31 cellular contexts compared by ENCODE assay signal in the genomic region with DNA sequence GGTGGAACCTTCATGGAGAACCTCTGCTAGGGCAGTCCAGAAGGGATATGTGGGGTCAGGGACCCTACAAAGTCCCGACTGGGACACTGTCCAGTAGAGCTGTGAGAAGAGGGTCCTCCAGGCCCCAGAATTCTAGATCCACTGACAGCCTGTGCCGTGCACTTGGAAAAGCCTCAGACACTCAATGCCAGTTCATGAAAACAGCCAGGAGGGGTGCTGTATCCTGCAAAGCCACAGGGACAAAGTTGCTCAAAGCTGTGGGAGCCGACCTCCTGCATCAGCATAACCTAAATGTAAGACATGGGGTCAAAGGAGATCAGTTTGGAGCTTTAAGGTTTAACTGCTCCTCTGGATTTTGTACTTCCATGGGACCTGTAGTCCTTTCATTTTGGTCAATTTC.
"Had no signal": no experiment of that assay in that cellular context is flagged by ENCODE, and none has a peak within 500 bp of the region (broad histone marks: within the 10 kb centered on the region; RNA-seq: fewer than 3 reads in every experiment).

No MANE protein-coding gene starts in this region.

- DNase-seq: activated B cell treated with CpG ODN at 0.5 μM for 24 hours; activated CD4-positive, alpha-beta T cell treated with anti-CD3 and anti-CD28 coated beads for 48 hours; activated CD4-positive, alpha-beta T cell treated with anti-CD3 and anti-CD28 coated beads, Interleukin-2, amount 50 U/mL, for 1 hour; activated CD4-positive, alpha-beta T cell treated with anti-CD3 and anti-CD28 coated beads, Interleukin-2, amount 50 U/mL, for 48 hours; activated CD8-positive, alpha-beta memory T cell treated with anti-CD3 and anti-CD28 coated beads for 24 hours; activated CD8-positive, alpha-beta T cell treated with anti-CD3 and anti-CD28 coated beads for 36 hours; activated effector memory CD4-positive, alpha-beta T cell treated with Interleukin-2 at 50 U/mL for 16 hours; activated gamma-delta T cell treated with Interleukin-2 at 50 U/mL for 16 hours; activated naive CD4-positive, alpha-beta T cell treated with anti-CD3 and anti-CD28 coated beads, Interleukin-2, amount 50 U/mL, for 16 hours; activated naive CD4-positive, alpha-beta T cell treated with Interleukin-2 at 50 U/mL for 16 hours; activated T-cell treated with anti-CD3 and anti-CD28 coated beads, Interleukin-2, amount 50 U/mL, for 4 hours; amniotic stem cell; anterior cingulate cortex; brain microvascular endothelial cell; dermis blood vessel endothelial cell; effector CD4-positive, alpha-beta T cell; effector memory CD8-positive, alpha-beta T cell; esophagus squamous epithelium; foreskin melanocyte; head of caudate nucleus; T-helper 2 cell had no signal

- FAIRE-seq: astrocyte, endometrium, endothelial cell of umbilical vein, TTC549 had no signal

- H3K4me1 Mint-ChIP-seq: activated B cell treated with CpG ODN at 0.5 μM for 24 hours; activated T-helper 17 cell treated with anti-CD3 and anti-CD28 coated beads, Interleukin-2, amount 50 U/mL, for 72 hours; central memory CD8-positive, alpha-beta T cell had no signal

- H3K4me3 Mint-ChIP-seq: activated B cell treated with CpG ODN at 0.5 μM for 24 hours; activated CD8-positive, alpha-beta T cell treated with anti-CD3 and anti-CD28 coated beads for 36 hours; activated naive CD8-positive, alpha-beta T cell; activated T-cell treated with anti-CD3 and anti-CD28 coated beads, Interleukin-2, amount 50 U/mL, for 4 hours; activated T-helper 17 cell treated with anti-CD3 and anti-CD28 coated beads, Interleukin-2, amount 50 U/mL, for 72 hours; central memory CD8-positive, alpha-beta T cell; effector memory CD8-positive, alpha-beta T cell had no signal

- H3K4me3 ChIP-seq: coronary artery, esophagus squamous epithelium had no signal

- H3K27me3 ChIP-seq: brain microvascular endothelial cell, esophagus squamous epithelium had no signal

- H3K36me3 Mint-ChIP-seq: activated naive CD8-positive, alpha-beta T cell had no signal

- H3K27ac Mint-ChIP-seq: activated B cell treated with CpG ODN at 0.5 μM for 24 hours; activated CD8-positive, alpha-beta T cell treated with anti-CD3 and anti-CD28 coated beads for 36 hours; activated naive CD8-positive, alpha-beta T cell; activated T-helper 17 cell treated with anti-CD3 and anti-CD28 coated beads, Interleukin-2, amount 50 U/mL, for 72 hours; effector memory CD8-positive, alpha-beta T cell had no signal

- H3K27me3 Mint-ChIP-seq: activated B cell treated with CpG ODN at 0.5 μM for 24 hours; activated CD8-positive, alpha-beta T cell treated with anti-CD3 and anti-CD28 coated beads for 36 hours; activated naive CD8-positive, alpha-beta T cell; activated T-helper 17 cell treated with anti-CD3 and anti-CD28 coated beads, Interleukin-2, amount 50 U/mL, for 72 hours; central memory CD8-positive, alpha-beta T cell; effector memory CD8-positive, alpha-beta T cell had no signal

- H3K36me3 ChIP-seq: brain microvascular endothelial cell, esophagus squamous epithelium had no signal

- H3K4me1 ChIP-seq: esophagus squamous epithelium had no signal

- H3K27ac ChIP-seq: brain microvascular endothelial cell, coronary artery, epithelial cell of prostate, esophagus squamous epithelium, VCaP had no signal
